In the genomic region with DNA sequence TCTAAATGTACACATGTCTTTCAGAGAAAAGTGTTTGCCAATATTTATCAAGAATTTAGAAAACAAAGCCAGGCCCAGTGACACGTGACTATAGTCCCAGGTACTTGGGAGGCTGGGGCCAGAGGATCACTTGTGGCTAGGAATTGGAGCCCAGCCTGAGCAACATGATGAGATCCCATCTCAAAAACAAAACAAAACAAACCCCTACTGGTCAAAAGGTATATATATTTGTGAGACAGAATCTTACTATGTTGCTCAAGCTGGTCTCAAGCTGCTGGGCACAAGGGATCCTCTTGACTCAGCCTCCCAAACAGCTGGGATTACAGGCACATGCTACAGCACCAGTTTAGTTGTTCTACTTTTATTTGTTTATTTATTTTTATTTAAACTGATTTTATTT, we compare ENCODE assay signal across 12 cellular contexts.
DNase-seq lines count a peak whose midpoint lies in the region; ATAC-seq and TF ChIP-seq lines count a peak whose summit lies in the region.
"Had no signal": no experiment of that assay in that cellular context is flagged by ENCODE, and none has a peak within 500 bp of the region (broad histone marks: within the 10 kb centered on the region; RNA-seq: fewer than 3 reads in every experiment).

No MANE protein-coding gene starts in this region.

- no peaks in the 10 kb centered on the region for H4K20me1 ChIP-seq in Karpas-422 (ENCODE audit: insufficient read depth, low read depth, low read length)

- H2AK5ac ChIP-seq in neuronal stem cell (ENCODE audit: low read depth, low read length) = no peak overlapping the region

- 91% methylated on average over 1 of the region's 1 CpG; no CpG with 5 or more reads in 1 of the 2 experiments for WGBS in endodermal cell (ENCODE audit: insufficient coverage in 1 of 2, insufficient read length in 1 of 2), 2 experiments
- no CpG with 5 or more reads among the region's 1 CpG for WGBS in neuronal stem cell (ENCODE audit: extremely low coverage in 2 of 2, insufficient read length in 2 of 2, insufficient replicate concordance in 1 of 2), 2 donors

- H3K9me2 ChIP-seq in Karpas-422 (replicated peaks; ENCODE audit: insufficient read depth, low read length) = no peaks in the 10 kb centered on the region

- H3K4ac ChIP-seq in neuronal stem cell (ENCODE audit: low read length) = no peak overlapping the region

- no peak overlapping the region for H3K4me3 Mint-ChIP-seq in endodermal cell
- no peak overlapping the region for H3K4me3 Mint-ChIP-seq in activated naive CD8-positive, alpha-beta T cell treated with anti-CD3 and anti-CD28 coated beads, Interleukin-2, amount 50 U/mL, for 24 hours
- no peak overlapping the region for H3K4me3 Mint-ChIP-seq in activated CD4-positive, alpha-beta memory T cell treated with anti-CD3 and anti-CD28 coated beads, Interleukin-2, amount 10 ng/mL, durations not matched to agents 7 days and 5 days
- H3K4me3 Mint-ChIP-seq: memory B cell had no signal

- H3K4me1 Mint-ChIP-seq in endodermal cell = no peaks in the 10 kb centered on the region
- H3K4me1 Mint-ChIP-seq in activated naive CD8-positive, alpha-beta T cell treated with anti-CD3 and anti-CD28 coated beads, Interleukin-2, amount 50 U/mL, for 24 hours = no peaks in the 10 kb centered on the region
- peaks cover 4% of the 10 kb centered on the region for H3K4me1 Mint-ChIP-seq in activated CD4-positive, alpha-beta memory T cell treated with anti-CD3 and anti-CD28 coated beads, Interleukin-2, amount 10 ng/mL, durations not matched to agents 7 days and 5 days
- H3K4me1 Mint-ChIP-seq: memory B cell had no signal

- CTCF ChIA-PET in activated CD4-positive, alpha-beta memory T cell treated with anti-CD3 and anti-CD28 coated beads, Interleukin-2, amount 10 ng/mL, durations not matched to agents 7 days and 5 days (lab: Charles Lee) = no interaction called here

- H3K27ac Mint-ChIP-seq in endodermal cell = no peak overlapping the region
- no peak overlapping the region for H3K27ac Mint-ChIP-seq in activated naive CD8-positive, alpha-beta T cell treated with anti-CD3 and anti-CD28 coated beads, Interleukin-2, amount 50 U/mL, for 24 hours
- H3K27ac Mint-ChIP-seq in activated CD4-positive, alpha-beta memory T cell treated with anti-CD3 and anti-CD28 coated beads, Interleukin-2, amount 10 ng/mL, durations not matched to agents 7 days and 5 days = no peak overlapping the region
- H3K27ac Mint-ChIP-seq: memory B cell had no signal

- H2BK120ac ChIP-seq in neuronal stem cell (ENCODE audit: low read depth, low read length) = no peak overlapping the region

- peaks cover 4% of the 10 kb centered on the region for H3K36me3 Mint-ChIP-seq in endodermal cell (ENCODE audit: low read depth)
- no peaks in the 10 kb centered on the region for H3K36me3 Mint-ChIP-seq in activated naive CD8-positive, alpha-beta T cell treated with anti-CD3 and anti-CD28 coated beads, Interleukin-2, amount 50 U/mL, for 24 hours (ENCODE audit: low read depth)
- peaks cover 2% of the 10 kb centered on the region for H3K36me3 Mint-ChIP-seq in activated CD4-positive, alpha-beta memory T cell treated with anti-CD3 and anti-CD28 coated beads, Interleukin-2, amount 10 ng/mL, durations not matched to agents 7 days and 5 days (ENCODE audit: low read depth)

- no peaks in the 10 kb centered on the region for H3K36me3 ChIP-seq in Karpas-422 (ENCODE audit: insufficient read depth, low read length)
- no peaks in the 10 kb centered on the region for H3K36me3 ChIP-seq in endodermal cell (ENCODE audit: control insufficient read depth, insufficient read depth, low read length)
- no peaks in the 10 kb centered on the region for H3K36me3 ChIP-seq in neuronal stem cell (replicated peaks in 1 of 2; ENCODE audit: control insufficient read depth in 2 of 2, insufficient read depth in 2 of 2, low read length in 2 of 2)

- H3K4me3 ChIP-seq in Karpas-422 (ENCODE audit: low read length) (no peak overlapping the region), endodermal cell (ENCODE audit: low read length) (no peak overlapping the region), neuronal stem cell (ENCODE audit: low read length in 2 of 2) (no peak overlapping the region)

- H3K79me1 ChIP-seq in neuronal stem cell (ENCODE audit: low read depth, low read length) = no peaks in the 10 kb centered on the region

- H3K9ac ChIP-seq in Karpas-422 (ENCODE audit: low read length) (no peak overlapping the region), endodermal cell (ENCODE audit: extremely low read depth, low read length, poor library complexity, severe bottlenecking) (no peak overlapping the region), neuronal stem cell (ENCODE audit: low read depth, low read length, poor library complexity) (no peak overlapping the region)

- H3K27ac ChIP-seq in Karpas-422 (ENCODE audit: low read length) (no peak overlapping the region), endodermal cell (ENCODE audit: low read depth, low read length) (no peak overlapping the region), neuronal stem cell (replicated peaks; ENCODE audit: low read length) (no peak overlapping the region)
- H3K27ac ChIP-seq: C4-2B had no signal

- no peak overlapping the region for H2BK15ac ChIP-seq in neuronal stem cell (ENCODE audit: low read length)

- POLR2A ChIA-PET in activated CD4-positive, alpha-beta memory T cell treated with anti-CD3 and anti-CD28 coated beads, Interleukin-2, amount 10 ng/mL, durations not matched to agents 7 days and 5 days (lab: Charles Lee) = no interaction called here

- H3K14ac ChIP-seq in neuronal stem cell (ENCODE audit: low read length) = no peak overlapping the region

- no peak overlapping the region for H3K23ac ChIP-seq in neuronal stem cell (ENCODE audit: low read depth, low read length, poor library complexity)

- H3K27me3 Mint-ChIP-seq in endodermal cell (ENCODE audit: insufficient read depth) = peaks cover 2% of the 10 kb centered on the region
- H3K27me3 Mint-ChIP-seq in activated naive CD8-positive, alpha-beta T cell treated with anti-CD3 and anti-CD28 coated beads, Interleukin-2, amount 50 U/mL, for 24 hours = peaks cover 3% of the 10 kb centered on the region
- peaks cover 2% of the 10 kb centered on the region for H3K27me3 Mint-ChIP-seq in activated CD4-positive, alpha-beta memory T cell treated with anti-CD3 and anti-CD28 coated beads, Interleukin-2, amount 10 ng/mL, durations not matched to agents 7 days and 5 days
- H3K27me3 Mint-ChIP-seq: memory B cell had no signal

- DNase-seq in Karpas-422 (peak; percentile 46), endodermal cell (no peak), neuronal stem cell (ENCODE audit: low spot score) (no peak)
- DNase-seq in activated naive CD8-positive, alpha-beta T cell treated with anti-CD3 and anti-CD28 coated beads, Interleukin-2, amount 50 U/mL, for 24 hours = no peak
- DNase-seq in activated CD4-positive, alpha-beta memory T cell treated with anti-CD3 and anti-CD28 coated beads, Interleukin-2, amount 10 ng/mL, durations not matched to agents 7 days and 5 days = no peak
- DNase-seq: activated CD8-positive, alpha-beta memory T cell treated with anti-CD3 and anti-CD28 coated beads, Interleukin-2, amount 50 U/mL, for 48 hours; occipital lobe had no signal

- H3K4me2 ChIP-seq in Karpas-422 (ENCODE audit: low read depth, low read length, poor library complexity, severe bottlenecking) (no peak overlapping the region), neuronal stem cell (ENCODE audit: insufficient read depth, low read length, poor library complexity, severe bottlenecking) (no peak overlapping the region)

- H2BK5ac ChIP-seq in neuronal stem cell (ENCODE audit: low read length) = no peak overlapping the region

- no peaks in the 10 kb centered on the region for H3K9me3 ChIP-seq in Karpas-422 (ENCODE audit: low read length)
- H3K9me3 ChIP-seq in endodermal cell (ENCODE audit: control insufficient read depth, low read length) = peaks cover 19% of the 10 kb centered on the region
- peaks cover 2 to 4% of the 10 kb centered on the region in 2 donors for H3K9me3 ChIP-seq in neuronal stem cell (replicated peaks in 1 of 2; ENCODE audit: control insufficient read depth in 2 of 2, insufficient read depth in 1 of 2, low read depth in 1 of 2, low read length in 2 of 2)

- H2BK12ac ChIP-seq in neuronal stem cell (ENCODE audit: low read length) = no peak overlapping the region

- no peak overlapping the region for H4K91ac ChIP-seq in neuronal stem cell (ENCODE audit: low read depth, low read length, poor library complexity)

- H3K4me1 ChIP-seq in Karpas-422 (ENCODE audit: low read length) (no peaks in the 10 kb centered on the region), endodermal cell (ENCODE audit: control insufficient read depth, insufficient read depth, low read length) (no peaks in the 10 kb centered on the region), neuronal stem cell (ENCODE audit: control insufficient read depth in 2 of 2, insufficient read depth in 1 of 2, low read depth in 1 of 2, low read length in 2 of 2) (no peaks in the 10 kb centered on the region)

- peak; percentile 12; the same call in 1 of the 3 replicates for TF ChIP-seq CTCF in GM12872 (IDR thresholded peaks at IDR 0.05; ENCODE audit: insufficient read depth, low read depth, low read length)
- TF ChIP-seq CTCF in endodermal cell (conservative IDR thresholded peaks at IDR 0.05) = peak; percentile 38

- H3K79me2 ChIP-seq in Karpas-422 (ENCODE audit: low read length) = no peaks in the 10 kb centered on the region

- no peak overlapping the region for H3K18ac ChIP-seq in neuronal stem cell (ENCODE audit: low read length)

- no peaks in the 10 kb centered on the region for H3K27me3 ChIP-seq in Karpas-422 (ENCODE audit: low read length)
- no peaks in the 10 kb centered on the region for H3K27me3 ChIP-seq in endodermal cell (ENCODE audit: control insufficient read depth, insufficient read depth, low read length, poor library complexity, severe bottlenecking)
- no peaks in the 10 kb centered on the region for H3K27me3 ChIP-seq in neuronal stem cell (ENCODE audit: control insufficient read depth in 3 of 3, insufficient read depth in 3 of 3, low read depth in 1 of 3, low read length in 3 of 3)

- no peak overlapping the region for H4K8ac ChIP-seq in neuronal stem cell (ENCODE audit: low read depth, low read length)

- H2AFZ ChIP-seq in Karpas-422 (ENCODE audit: low read length) (no peak overlapping the region), neuronal stem cell (ENCODE audit: low read length) (no peak overlapping the region)

- peaks cover 38% of the 10 kb centered on the region for H3K9me3 Mint-ChIP-seq in endodermal cell
- peaks cover 9% of the 10 kb centered on the region for H3K9me3 Mint-ChIP-seq in activated naive CD8-positive, alpha-beta T cell treated with anti-CD3 and anti-CD28 coated beads, Interleukin-2, amount 50 U/mL, for 24 hours
- peaks cover 6% of the 10 kb centered on the region for H3K9me3 Mint-ChIP-seq in activated CD4-positive, alpha-beta memory T cell treated with anti-CD3 and anti-CD28 coated beads, Interleukin-2, amount 10 ng/mL, durations not matched to agents 7 days and 5 days

- peak; percentile 50 for ATAC-seq in GM21360 (IDR thresholded peaks at IDR 0.05; ENCODE audit: unreplicated experiment)
- ATAC-seq in activated naive CD8-positive, alpha-beta T cell treated with anti-CD3 and anti-CD28 coated beads, Interleukin-2, amount 50 U/mL, for 24 hours = no peak
- no peak for ATAC-seq in GM18873 (IDR thresholded peaks at IDR 0.05; ENCODE audit: low FRiP score, unreplicated experiment)
